ENCODE assay signal across 18 cellular contexts in the genomic region with DNA sequence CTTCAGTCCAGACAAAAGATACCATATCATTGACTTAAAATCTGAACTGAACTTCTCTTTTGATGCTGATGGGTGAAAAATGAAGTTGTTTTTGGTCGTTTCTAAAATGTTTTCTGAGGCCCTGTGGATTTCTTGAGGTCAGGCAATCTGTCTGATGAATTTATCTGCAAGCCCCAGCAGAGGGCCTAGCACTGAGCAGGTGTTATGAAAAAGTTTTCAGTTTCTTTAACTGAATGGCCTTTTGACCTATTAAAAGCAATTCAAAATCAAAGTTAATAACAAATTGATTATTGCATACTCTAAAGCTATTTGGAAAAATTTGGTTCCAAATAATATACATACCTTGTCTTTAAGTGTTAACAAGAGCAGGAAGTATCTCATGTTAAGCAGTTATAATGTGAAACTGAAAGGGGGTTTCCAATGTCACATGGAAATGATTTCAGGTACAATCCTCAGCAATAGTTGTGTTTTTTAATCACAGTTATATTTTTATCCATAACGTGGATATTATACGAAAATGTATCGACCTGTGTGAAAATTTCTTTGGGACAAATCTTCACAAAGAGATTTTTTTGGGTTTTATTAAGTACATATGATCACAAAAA.
DNase-seq lines count a peak whose midpoint lies in the region; ATAC-seq, FAIRE-seq and TF ChIP-seq lines count a peak whose summit lies in the region.
"Had no signal": no experiment of that assay in that cellular context is flagged by ENCODE, and none has a peak within 500 bp of the region (broad histone marks: within the 10 kb centered on the region; RNA-seq: fewer than 3 reads in every experiment).

No MANE protein-coding gene starts in this region.

- H2AFZ ChIP-seq in Karpas-422 (ENCODE audit: low read length) (0 out of 2 replicates have a peak overlapping the region, but pooled peaks have one; percentile 58), astrocyte (ENCODE audit: low read depth, low read length) (no peak overlapping the region)
- H2AFZ ChIP-seq: GM23248 had no signal

- H3K9me3 ChIP-seq in Karpas-422 (ENCODE audit: low read length) (no peaks in the 10 kb centered on the region), astrocyte (ENCODE audit: insufficient read depth, low read depth, low read length) (no peaks in the 10 kb centered on the region), kidney (ENCODE audit: control insufficient read depth in 1 of 2, low read length in 2 of 2) (no peaks in the 10 kb centered on the region)
- H3K9me3 ChIP-seq: HAP-1 had no signal

- no peak overlapping the region for H3K9ac ChIP-seq in Karpas-422 (ENCODE audit: low read length)
- H3K9ac ChIP-seq in astrocyte (ENCODE audit: low read length): no peak overlapping the region
- no peak overlapping the region for H3K9ac ChIP-seq in kidney (ENCODE audit: low read length in 2 of 2)
- H3K9ac ChIP-seq: BLaER1 treated with 17β-estradiol and CSF1 and Interleukin-3, amounts not matched to agents 10 nM and 100 nM; GM23248 had no signal

- H3K79me2 ChIP-seq in Karpas-422 (ENCODE audit: low read length): no peaks in the 10 kb centered on the region
- no peaks in the 10 kb centered on the region for H3K79me2 ChIP-seq in astrocyte (ENCODE audit: insufficient read depth, low read length)

- no peak overlapping the region for H3K27ac Mint-ChIP-seq in astrocyte (ENCODE audit: unreplicated experiment)
- H3K27ac Mint-ChIP-seq in activated naive CD8-positive, alpha-beta T cell treated with anti-CD3 and anti-CD28 coated beads, Interleukin-2, amount 50 U/mL, for 24 hours: no peak overlapping the region
- H3K27ac Mint-ChIP-seq: B cell; CD8-positive, alpha-beta T cell had no signal

- no peak for DNase-seq in Karpas-422
- no peak for DNase-seq in astrocyte (ENCODE audit: low read depth)
- no peak for DNase-seq in kidney
- no peak for DNase-seq in islet precursor cell
- no peak for DNase-seq in DMS153 (lab: John Stamatoyannopoulos, UW)
- DNase-seq in activated naive CD8-positive, alpha-beta T cell treated with anti-CD3 and anti-CD28 coated beads, Interleukin-2, amount 50 U/mL, for 24 hours: no peak
- DNase-seq in stimulated activated CD4-positive, alpha-beta T cell treated with anti-CD3 and anti-CD28 coated beads, Interleukin-4, amount 100 ng/mL, for 1 hour: no peak
- DNase-seq: Calu3; CD8-positive, alpha-beta T cell; GM23248; KG1 had no signal

- no peaks in the 10 kb centered on the region for H4K20me1 ChIP-seq in Karpas-422 (ENCODE audit: insufficient read depth, low read depth, low read length)
- no peaks in the 10 kb centered on the region for H4K20me1 ChIP-seq in astrocyte (ENCODE audit: insufficient read depth, low read length)
- H4K20me1 ChIP-seq: BLaER1 treated with 17β-estradiol and CSF1 and Interleukin-3, amounts not matched to agents 10 nM and 100 nM had no signal

- H3K36me3 ChIP-seq in Karpas-422 (ENCODE audit: insufficient read depth, low read length) (no peaks in the 10 kb centered on the region), astrocyte (ENCODE audit: insufficient read depth, low read length) (no peaks in the 10 kb centered on the region), kidney (ENCODE audit: control insufficient read depth in 1 of 2, insufficient read depth in 2 of 2, low read length in 2 of 2) (no peaks in the 10 kb centered on the region)
- H3K36me3 ChIP-seq: BLaER1 treated with 17β-estradiol and CSF1 and Interleukin-3, amounts not matched to agents 10 nM and 100 nM; HAP-1 had no signal

- H3K27ac ChIP-seq in Karpas-422 (ENCODE audit: low read length) (no peak overlapping the region), astrocyte (ENCODE audit: low read depth, low read length) (no peak overlapping the region), kidney (ENCODE audit: low read depth in 2 of 2, low read length in 2 of 2) (no peak overlapping the region)
- H3K27ac ChIP-seq: BLaER1 treated with 17β-estradiol and CSF1 and Interleukin-3, amounts not matched to agents 10 nM and 100 nM; GM23248 had no signal

- peak; percentile 48 for ATAC-seq in GM21786 (IDR thresholded peaks at IDR 0.05; ENCODE audit: unreplicated experiment)
- ATAC-seq in activated naive CD8-positive, alpha-beta T cell treated with anti-CD3 and anti-CD28 coated beads, Interleukin-2, amount 50 U/mL, for 24 hours: no peak
- ATAC-seq: CD8-positive, alpha-beta T cell; HepG2 had no signal

- H3K9me2 ChIP-seq in Karpas-422 (replicated peaks; ENCODE audit: insufficient read depth, low read length): no peaks in the 10 kb centered on the region

- H3K4me3 ChIP-seq in Karpas-422 (ENCODE audit: low read length) (no peak overlapping the region), astrocyte (ENCODE audit: insufficient read depth, low read depth, low read length) (no peak overlapping the region), kidney (ENCODE audit: low read length in 2 of 2) (no peak overlapping the region)
- H3K4me3 ChIP-seq: BLaER1 treated with 17β-estradiol and CSF1 and Interleukin-3, amounts not matched to agents 10 nM and 100 nM; GM23248; HAP-1 had no signal

- no peaks in the 10 kb centered on the region for H3K4me1 Mint-ChIP-seq in astrocyte (ENCODE audit: low read depth, unreplicated experiment)
- H3K4me1 Mint-ChIP-seq in activated naive CD8-positive, alpha-beta T cell treated with anti-CD3 and anti-CD28 coated beads, Interleukin-2, amount 50 U/mL, for 24 hours: no peaks in the 10 kb centered on the region
- H3K4me1 Mint-ChIP-seq: B cell had no signal

- no peak for TF ChIP-seq CTCF in astrocyte (IDR thresholded peaks at IDR 0.05; ENCODE audit: insufficient read depth, low read depth, low read length)
- no peak for TF ChIP-seq CTCF in kidney (IDR thresholded peaks at IDR 0.05; ENCODE audit: borderline replicate concordance, extremely low read depth, insufficient read depth)

- no peaks in the 10 kb centered on the region for H3K36me3 Mint-ChIP-seq in astrocyte (ENCODE audit: low read depth, unreplicated experiment)
- H3K36me3 Mint-ChIP-seq in activated naive CD8-positive, alpha-beta T cell treated with anti-CD3 and anti-CD28 coated beads, Interleukin-2, amount 50 U/mL, for 24 hours (ENCODE audit: low read depth): no peaks in the 10 kb centered on the region
- H3K36me3 Mint-ChIP-seq: CD8-positive, alpha-beta T cell had no signal

- H3K4me2 ChIP-seq in Karpas-422 (ENCODE audit: low read depth, low read length, poor library complexity, severe bottlenecking): no peak overlapping the region
- no peak overlapping the region for H3K4me2 ChIP-seq in astrocyte (ENCODE audit: low read length)
- H3K4me2 ChIP-seq: BLaER1 treated with 17β-estradiol and CSF1 and Interleukin-3, amounts not matched to agents 10 nM and 100 nM had no signal

- H3K27me3 ChIP-seq in Karpas-422 (ENCODE audit: low read length) (no peaks in the 10 kb centered on the region), astrocyte (ENCODE audit: insufficient read depth, low read length) (no peaks in the 10 kb centered on the region)

- no peaks in the 10 kb centered on the region for H3K27me3 Mint-ChIP-seq in astrocyte (ENCODE audit: low read depth, unreplicated experiment)
- no peaks in the 10 kb centered on the region for H3K27me3 Mint-ChIP-seq in activated naive CD8-positive, alpha-beta T cell treated with anti-CD3 and anti-CD28 coated beads, Interleukin-2, amount 50 U/mL, for 24 hours
- H3K27me3 Mint-ChIP-seq: B cell had no signal

- H3K9me3 Mint-ChIP-seq in astrocyte (ENCODE audit: unreplicated experiment): no peaks in the 10 kb centered on the region
- H3K9me3 Mint-ChIP-seq in activated naive CD8-positive, alpha-beta T cell treated with anti-CD3 and anti-CD28 coated beads, Interleukin-2, amount 50 U/mL, for 24 hours: no peaks in the 10 kb centered on the region

- no peak overlapping the region for H3K4me3 Mint-ChIP-seq in astrocyte (ENCODE audit: unreplicated experiment)
- no peak overlapping the region for H3K4me3 Mint-ChIP-seq in activated naive CD8-positive, alpha-beta T cell treated with anti-CD3 and anti-CD28 coated beads, Interleukin-2, amount 50 U/mL, for 24 hours
- H3K4me3 Mint-ChIP-seq: B cell; CD8-positive, alpha-beta T cell had no signal

- intact Hi-C loops in kidney (cut with DNase I): no loop called here

- H3K4me1 ChIP-seq in Karpas-422 (ENCODE audit: low read length) (peaks cover 7% of the 10 kb centered on the region), astrocyte (ENCODE audit: insufficient read depth, low read length) (no peaks in the 10 kb centered on the region), kidney (ENCODE audit: control insufficient read depth in 1 of 2, insufficient read depth in 1 of 2, low read depth in 1 of 2, low read length in 2 of 2) (no peaks in the 10 kb centered on the region)
- H3K4me1 ChIP-seq: BLaER1 treated with 17β-estradiol and CSF1 and Interleukin-3, amounts not matched to agents 10 nM and 100 nM; HAP-1 had no signal

- FAIRE-seq in astrocyte (lab: Jason Lieb, UNC) (peak; percentile 81), kidney (lab: Jason Lieb, UNC) (peak; percentile 11)
- FAIRE-seq: G401.6, GM19239, HepG2 had no signal
